In the genomic region with DNA sequence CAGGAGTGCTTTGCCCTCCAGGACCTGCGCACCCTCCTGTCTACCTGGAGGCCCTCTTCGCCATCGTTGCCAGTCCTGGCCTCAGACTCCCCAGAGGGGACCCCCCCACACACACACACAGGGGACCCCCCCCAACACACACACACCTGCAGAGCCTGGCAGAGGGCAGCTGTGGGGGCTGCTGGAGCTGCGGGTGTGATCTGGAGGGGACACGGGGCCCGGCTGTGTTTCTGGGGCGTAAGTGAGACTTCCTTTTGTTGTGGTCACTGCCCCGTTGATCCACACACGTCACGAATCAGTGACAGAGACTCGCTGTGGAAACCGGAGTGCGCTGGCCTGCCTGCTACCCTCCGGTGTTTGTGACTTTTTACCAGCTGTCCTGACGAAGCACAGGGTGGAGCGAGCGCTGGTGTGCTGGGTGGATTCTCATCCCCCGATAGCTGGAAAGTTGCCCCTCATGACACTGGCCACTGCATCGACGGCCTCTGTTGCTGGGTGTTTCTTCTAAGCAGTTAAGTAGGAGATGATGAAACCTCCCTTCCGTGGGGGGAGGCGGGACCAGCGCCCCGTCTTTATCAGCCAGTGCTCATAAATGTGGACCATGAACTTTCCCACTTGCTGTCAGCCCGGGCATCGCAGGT, we compare ENCODE assay signal across 10 cellular contexts. TPM values are rescaled to one million over a fixed set of nuclear protein-coding genes. Genes with fewer than 3 reads are reported as not detected.
A peak's percentile ranks its signal among the peaks of the same experiment; 100 is the strongest.
DNase-seq lines count a peak whose midpoint lies in the region; ATAC-seq and TF ChIP-seq lines count a peak whose summit lies in the region.
"Had no signal": no experiment of that assay in that cellular context is flagged by ENCODE, and none has a peak within 500 bp of the region (broad histone marks: within the 10 kb centered on the region; RNA-seq: fewer than 3 reads in every experiment).

No MANE protein-coding gene starts in this region.

- ATAC-seq in activated CD4-positive, alpha-beta T cell treated with anti-CD3 and anti-CD28 coated beads for 36 hours, result no peak
- no peak for ATAC-seq in HG03565 (IDR thresholded peaks at IDR 0.05; ENCODE audit: unreplicated experiment)
- ATAC-seq in GM18505 (IDR thresholded peaks at IDR 0.05; ENCODE audit: unreplicated experiment), result no peak

- H3K23ac ChIP-seq in mesendoderm (ENCODE audit: low read length), result no peak overlapping the region

- H3K36me3 ChIP-seq in brain microvascular endothelial cell (replicated peaks) (peaks cover 34% of the 10 kb centered on the region), mesendoderm (ENCODE audit: control insufficient read depth, insufficient read depth, low read length) (no peaks in the 10 kb centered on the region), thymus (ENCODE audit: control insufficient read depth, insufficient read depth) (no peaks in the 10 kb centered on the region)

- H2BK120ac ChIP-seq in mesendoderm (ENCODE audit: low read depth, low read length), result no peak overlapping the region

- intact Hi-C loops in activated CD4-positive, alpha-beta T cell treated with anti-CD3 and anti-CD28 coated beads for 36 hours (cut with DNase I, micrococcal nuclease), result loop anchor here in 1 of 2 experiments (2.0 to 5.0 kb wide), 2 partner anchors 204 to 433 kb away; partner anchors contain the start of gene WDR45B

- H3K27ac Mint-ChIP-seq in activated CD4-positive, alpha-beta T cell treated with anti-CD3 and anti-CD28 coated beads for 36 hours, result no peak overlapping the region

- H2AK5ac ChIP-seq in mesendoderm (ENCODE audit: low read length), result no peak overlapping the region

- TF ChIP-seq CTCF in brain microvascular endothelial cell (IDR thresholded peaks at IDR 0.05; ENCODE audit: low read depth, low read length, missing control alignments), result no peak

- H3K4ac ChIP-seq in mesendoderm (ENCODE audit: low read depth, low read length), result no peak overlapping the region

- no peak for DNase-seq in activated CD4-positive, alpha-beta T cell treated with anti-CD3 and anti-CD28 coated beads for 36 hours
- DNase-seq in activated CD4-positive, alpha-beta T cell treated with anti-CD3 and anti-CD28 coated beads, Interleukin-2, amount 50 U/mL, for 4 hours, result no peak
- DNase-seq in brain microvascular endothelial cell (no peak), mesendoderm (no peak), SHP77 treated with DMSO at 0.1 percent for 48 hours (lab: John Stamatoyannopoulos, UW) (no peak)
- DNase-seq: NCI-H1048 had no signal

- H3K36me3 Mint-ChIP-seq in activated CD4-positive, alpha-beta T cell treated with anti-CD3 and anti-CD28 coated beads for 36 hours (ENCODE audit: low read depth), result peaks cover 6% of the 10 kb centered on the region

- H4K8ac ChIP-seq in mesendoderm (ENCODE audit: low read depth, low read length), result no peak overlapping the region

- peak overlapping the region; percentile 66 for H3K4me3 Mint-ChIP-seq in activated CD4-positive, alpha-beta T cell treated with anti-CD3 and anti-CD28 coated beads for 36 hours

- H3K79me2 ChIP-seq in mesendoderm (ENCODE audit: control insufficient read depth, insufficient read depth, low read length), result no peaks in the 10 kb centered on the region

- no peak overlapping the region for H2BK15ac ChIP-seq in mesendoderm (replicated peaks; ENCODE audit: low read depth)

- H3K27ac ChIP-seq in brain microvascular endothelial cell (no peak overlapping the region), mesendoderm (ENCODE audit: low read depth, low read length) (no peak overlapping the region), thymus (ENCODE audit: low read depth) (peak overlapping the region; percentile 48)
- H3K27ac ChIP-seq: C4-2B had no signal

- TF ChIP-seq POLR2A in GM18505 (IDR thresholded peaks at IDR 0.05; ENCODE audit: borderline replicate concordance, extremely low read depth, insufficient read depth, insufficient read length), result no peak

- peak overlapping the region; percentile 58 for H3K4me3 ChIP-seq in brain microvascular endothelial cell (ENCODE audit: low read depth, low read length)
- no peak overlapping the region for H3K4me3 ChIP-seq in mesendoderm (ENCODE audit: low read length)
- peak overlapping the region; percentile 60 for H3K4me3 ChIP-seq in thymus (ENCODE audit: low read length)

- POLR2A ChIA-PET in activated CD4-positive, alpha-beta T cell treated with anti-CD3 and anti-CD28 coated beads for 36 hours (lab: Charles Lee), result no interaction called here

- H3K4me2 ChIP-seq in mesendoderm (ENCODE audit: low read length), result no peak overlapping the region

- H3K18ac ChIP-seq in mesendoderm (ENCODE audit: low read length), result no peak overlapping the region

- no peaks in the 10 kb centered on the region for H3K79me1 ChIP-seq in mesendoderm (ENCODE audit: low read length)

- in situ Hi-C loops in brain microvascular endothelial cell (cut with HindIII; ENCODE audit: low pct_ligation_motif_present, low sequenced_read_pairs), result no loop called here

- peak overlapping the region; percentile 56 for H3K56ac ChIP-seq in mesendoderm (ENCODE audit: low read length)

- H3K9me3 Mint-ChIP-seq in activated CD4-positive, alpha-beta T cell treated with anti-CD3 and anti-CD28 coated beads for 36 hours (ENCODE audit: low read depth), result no peaks in the 10 kb centered on the region

- H3K4me1 Mint-ChIP-seq in activated CD4-positive, alpha-beta T cell treated with anti-CD3 and anti-CD28 coated beads for 36 hours, result peaks cover 33% of the 10 kb centered on the region

- H3K9me3 ChIP-seq in thymus (ENCODE audit: control insufficient read depth), result no peaks in the 10 kb centered on the region

- WGBS in mesendoderm (ENCODE audit: extremely low coverage, insufficient coverage, low lambda C conversion rate), result no CpG with 5 or more reads among the region's 26 CpGs
- 66% methylated on average over 26 of the region's 26 CpGs for WGBS in thymus

- no peak overlapping the region for H4K5ac ChIP-seq in mesendoderm (ENCODE audit: low read length)

- no peak overlapping the region for H2BK5ac ChIP-seq in mesendoderm (ENCODE audit: low read length)

- no peak overlapping the region for H3K9ac ChIP-seq in mesendoderm (ENCODE audit: low read length)

- H3K27me3 Mint-ChIP-seq in activated CD4-positive, alpha-beta T cell treated with anti-CD3 and anti-CD28 coated beads for 36 hours, result peaks cover 7% of the 10 kb centered on the region

- CTCF ChIA-PET in activated CD4-positive, alpha-beta T cell treated with anti-CD3 and anti-CD28 coated beads for 36 hours (lab: Charles Lee), result no interaction called here

- H3K4me1 ChIP-seq in mesendoderm (ENCODE audit: control insufficient read depth, low read depth, low read length) (peaks cover 5% of the 10 kb centered on the region), thymus (ENCODE audit: control insufficient read depth, insufficient read depth, low read length) (peaks cover 9% of the 10 kb centered on the region)

- H3K27me3 ChIP-seq in brain microvascular endothelial cell (replicated peaks), result peaks cover 2% of the 10 kb centered on the region
- H3K27me3 ChIP-seq in mesendoderm (ENCODE audit: insufficient read depth, low read length, poor library complexity), result peaks cover 11% of the 10 kb centered on the region
- H3K27me3 ChIP-seq in thymus (ENCODE audit: control insufficient read depth, insufficient read depth), result peaks cover 55% of the 10 kb centered on the region

RNA-seq across cellular contexts. Expression of gene METRNL, which starts 2.3 kb away (rescaled TPM):
- total RNA-seq in activated CD4-positive, alpha-beta T cell treated with anti-CD3 and anti-CD28 coated beads for 36 hours, result 10 to 100 TPM; 22.4 to 26.3 TPM
- polyA plus RNA-seq in mesendoderm (2013, experiment 1 of 2), result 6.8 TPM
- polyA plus RNA-seq in mesendoderm (2013, experiment 2 of 2), result 6.3 TPM
- polyA plus RNA-seq in thymus, result 42.8 TPM
